11 cellular contexts compared by ENCODE assay signal in the genomic region with DNA sequence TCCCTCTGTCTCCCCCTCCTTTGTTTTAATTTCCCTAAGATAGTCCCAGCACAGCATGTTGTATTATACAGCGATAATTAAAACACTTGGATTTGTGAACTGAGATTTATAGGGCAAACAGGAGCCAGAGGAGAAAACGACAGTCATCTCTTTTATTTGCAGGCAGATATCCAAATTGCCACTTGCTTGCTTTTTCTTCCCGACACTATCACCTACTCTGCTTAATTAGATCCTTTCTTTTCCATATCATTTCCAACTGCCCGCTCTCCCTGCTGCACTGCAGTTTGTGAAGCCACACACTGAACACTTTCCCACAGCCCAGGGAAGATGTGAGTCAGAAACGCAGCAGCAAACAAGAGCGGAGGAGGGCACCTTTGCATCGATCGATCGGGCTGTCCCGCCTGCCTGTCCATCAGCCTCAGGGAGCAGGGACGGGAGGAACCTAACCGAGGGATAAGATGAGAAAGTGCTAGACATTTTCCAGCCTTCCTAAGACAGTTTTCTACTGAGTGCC. TPM values are rescaled to one million over a fixed set of nuclear protein-coding genes. Genes with fewer than 3 reads are reported as not detected.
DNase-seq lines count a peak whose midpoint lies in the region; ATAC-seq, FAIRE-seq and TF ChIP-seq lines count a peak whose summit lies in the region.
"Had no signal": no experiment of that assay in that cellular context is flagged by ENCODE, and none has a peak within 500 bp of the region (broad histone marks: within the 10 kb centered on the region; RNA-seq: fewer than 3 reads in every experiment).

No MANE protein-coding gene starts in this region.

- H3K9ac ChIP-seq in iPS-18a (ENCODE audit: low read length) = no peak overlapping the region

- H3K27me3 Mint-ChIP-seq in stimulated activated naive CD8-positive, alpha-beta T cell treated with anti-CD3 and anti-CD28 coated beads, Interleukin-15, amount 100 ng/mL, for 72 hours = no peaks in the 10 kb centered on the region

- no peak overlapping the region for H3K4me3 ChIP-seq in iPS-18a (ENCODE audit: low read length)

- DNase-seq in stimulated activated naive CD8-positive, alpha-beta T cell treated with anti-CD3 and anti-CD28 coated beads, Interleukin-15, Interleukin-2, amounts not matched to agents 100 U/mL and 50 U/mL, for 24 hours = peak; percentile 34
- DNase-seq in stimulated activated naive CD8-positive, alpha-beta T cell treated with anti-CD3 and anti-CD28 coated beads, Interleukin-15, amount 100 ng/mL, for 72 hours = no peak
- DNase-seq in urothelium cell line (ENCODE audit: low spot score) (peak; percentile 78), Right ventricle myocardium superior (no peak), NOMO-1 treated with DMSO at 0.1 percent for 48 hours (lab: John Stamatoyannopoulos, UW; ENCODE audit: unreplicated experiment) (no peak)
- no peak for DNase-seq in activated T-cell treated with anti-CD3 and anti-CD28 coated beads, Interleukin-2, amount 50 U/mL, for 1 hour
- DNase-seq: activated B cell treated with CpG ODN at 0.5 μM for 24 hours, Karpas-422 had no signal

- peaks cover 58% of the 10 kb centered on the region for H3K4me1 ChIP-seq in iPS-18a (ENCODE audit: control insufficient read depth, low read depth, low read length)

- peaks cover 8% of the 10 kb centered on the region for H3K27me3 ChIP-seq in iPS-18a (ENCODE audit: control insufficient read depth, insufficient read depth, low read length)

- ATAC-seq in stimulated activated naive CD8-positive, alpha-beta T cell treated with anti-CD3 and anti-CD28 coated beads, Interleukin-15, Interleukin-2, amounts not matched to agents 100 U/mL and 50 U/mL, for 24 hours = no peak
- ATAC-seq in stimulated activated naive CD8-positive, alpha-beta T cell treated with anti-CD3 and anti-CD28 coated beads, Interleukin-15, amount 100 ng/mL, for 72 hours = no peak
- ATAC-seq in SK-N-SH treated with all-trans-retinoic acid at 6 μM for 48 hours (peak; percentile 47), Right ventricle myocardium superior (ENCODE audit: poor library complexity) (no peak)

- no peaks in the 10 kb centered on the region for H3K36me3 ChIP-seq in iPS-18a (ENCODE audit: control insufficient read depth, low read depth, low read length)

- H3K9me3 Mint-ChIP-seq in stimulated activated naive CD8-positive, alpha-beta T cell treated with anti-CD3 and anti-CD28 coated beads, Interleukin-15, amount 100 ng/mL, for 72 hours = no peaks in the 10 kb centered on the region
- H3K9me3 Mint-ChIP-seq: activated B cell treated with CpG ODN at 0.5 μM for 24 hours had no signal

- H3K27ac Mint-ChIP-seq in stimulated activated naive CD8-positive, alpha-beta T cell treated with anti-CD3 and anti-CD28 coated beads, Interleukin-15, amount 100 ng/mL, for 72 hours = no peak overlapping the region
- H3K27ac Mint-ChIP-seq: activated B cell treated with CpG ODN at 0.5 μM for 24 hours had no signal

- peaks cover 43% of the 10 kb centered on the region for H3K4me1 Mint-ChIP-seq in stimulated activated naive CD8-positive, alpha-beta T cell treated with anti-CD3 and anti-CD28 coated beads, Interleukin-15, amount 100 ng/mL, for 72 hours

- no peak for FAIRE-seq in urothelium cell line (lab: Jason Lieb, UNC)
- FAIRE-seq: endometrium had no signal

- H3K4me3 Mint-ChIP-seq in stimulated activated naive CD8-positive, alpha-beta T cell treated with anti-CD3 and anti-CD28 coated beads, Interleukin-15, amount 100 ng/mL, for 72 hours = no peak overlapping the region
- H3K4me3 Mint-ChIP-seq: activated B cell treated with CpG ODN at 0.5 μM for 24 hours had no signal

- H3K9me3 ChIP-seq in iPS-18a (ENCODE audit: control insufficient read depth, low read depth, low read length) = no peaks in the 10 kb centered on the region

- H3K27ac ChIP-seq in iPS-18a (ENCODE audit: low read length) = peak overlapping the region; percentile 26

- intact Hi-C loops in Right ventricle myocardium superior (cut with DNase I) = no loop called here

TF ChIP-seq in SK-N-SH treated with all-trans-retinoic acid at 6 μM for 48 hours, 23 proteins besides CTCF, POLR2A, EP300 and RAD21:
- TF ChIP-seq RARB (CRISPR knock-in tag; IDR thresholded peaks at IDR 0.05) (no peak), ZFP3 (CRISPR knock-in tag; IDR thresholded peaks at IDR 0.05) (0 out of 2 replicates have a peak, but pooled peaks have one; percentile 6), TCF4 (CRISPR knock-in tag; IDR thresholded peaks at IDR 0.05; ENCODE audit: borderline replicate concordance) (no peak)
- TF ChIP-seq, protein P1, sequence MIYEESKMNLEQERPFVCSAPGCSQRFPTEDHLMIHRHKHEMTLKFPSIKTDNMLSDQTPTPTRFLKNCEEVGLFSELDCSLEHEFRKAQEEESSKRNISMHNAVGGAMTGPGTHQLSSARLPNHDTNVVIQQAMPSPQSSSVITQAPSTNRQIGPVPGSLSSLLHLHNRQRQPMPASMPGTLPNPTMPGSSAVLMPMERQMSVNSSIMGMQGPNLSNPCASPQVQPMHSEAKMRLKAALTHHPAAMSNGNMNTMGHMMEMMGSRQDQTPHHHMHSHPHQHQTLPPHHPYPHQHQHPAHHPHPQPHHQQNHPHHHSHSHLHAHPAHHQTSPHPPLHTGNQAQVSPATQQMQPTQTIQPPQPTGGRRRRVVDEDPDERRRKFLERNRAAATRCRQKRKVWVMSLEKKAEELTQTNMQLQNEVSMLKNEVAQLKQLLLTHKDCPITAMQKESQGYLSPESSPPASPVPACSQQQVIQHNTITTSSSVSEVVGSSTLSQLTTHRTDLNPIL (CRISPR knock-in tag; IDR thresholded peaks at IDR 0.05; ENCODE audit: low read depth) = no peak

RNA-seq across cellular contexts. Expression of a gene that starts 35.8 kb away (rescaled TPM):
- 9.7 TPM for total RNA-seq in Right ventricle myocardium superior
- total RNA-seq: activated B cell treated with CpG ODN at 0.5 μM for 24 hours had no signal

Comparison
In these comparisons a context has a peak if more than half of its experiments do, and no peak if none do; other contexts are left out.
1. DNase-seq: peak in stimulated activated naive CD8-positive, alpha-beta T cell treated with anti-CD3 and anti-CD28 coated beads, Interleukin-15, Interleukin-2, amounts not matched to agents 100 U/mL and 50 U/mL, for 24 hours (single experiment) and urothelium cell line (single experiment); none in stimulated activated naive CD8-positive, alpha-beta T cell treated with anti-CD3 and anti-CD28 coated beads, Interleukin-15, amount 100 ng/mL, for 72 hours (0 of 2), Right ventricle myocardium superior (single experiment), activated T-cell treated with anti-CD3 and anti-CD28 coated beads, Interleukin-2, amount 50 U/mL, for 1 hour (single experiment) and NOMO-1 treated with DMSO at 0.1 percent for 48 hours (single experiment).